Comparison of ENCODE assay signal across 7 cellular contexts in genomic region chr11:128497057-128497957, GRCh38.
DNase-seq lines count a peak whose midpoint lies in the region; ATAC-seq, FAIRE-seq and TF ChIP-seq lines count a peak whose summit lies in the region.

No MANE protein-coding gene starts in this region.

- TF ChIP-seq POLR2A in GM12892 (IDR thresholded peaks at IDR 0.05; ENCODE audit: low read depth, low read length) = peak; percentile 46; the same call in 1 of the 2 replicates

- H3K9me3 ChIP-seq in KOPT-K1 (ENCODE audit: insufficient read depth, low read length, poor library complexity, severe bottlenecking) = no peaks in the 10 kb centered on the region

- H3K27ac ChIP-seq in KOPT-K1 (ENCODE audit: low read depth, low read length, poor library complexity, severe bottlenecking) (peak overlapping the region; percentile 49), temporal lobe (ENCODE audit: low read depth, low read length) (peak overlapping the region; percentile 24)

- peaks cover 98% of the 10 kb centered on the region for H3K4me1 Mint-ChIP-seq in activated naive CD8-positive, alpha-beta T cell treated with anti-CD3 and anti-CD28 coated beads, Interleukin-2, amount 50 U/mL, for 24 hours

- H3K36me3 ChIP-seq in KOPT-K1 (ENCODE audit: insufficient read depth, low read length) = peaks cover 58% of the 10 kb centered on the region

- H3K9me3 Mint-ChIP-seq in activated naive CD8-positive, alpha-beta T cell treated with anti-CD3 and anti-CD28 coated beads, Interleukin-2, amount 50 U/mL, for 24 hours = no peaks in the 10 kb centered on the region

- DNase-seq in GM12892 (ENCODE audit: insufficient read length) (no peak), iPS-NIHi7 (ENCODE audit: extremely low spot score) (peak; percentile 52), putamen (ENCODE audit: low spot score) (no peak)
- DNase-seq in activated naive CD8-positive, alpha-beta T cell treated with anti-CD3 and anti-CD28 coated beads, Interleukin-2, amount 50 U/mL, for 24 hours = no peak

- H3K27me3 Mint-ChIP-seq in activated naive CD8-positive, alpha-beta T cell treated with anti-CD3 and anti-CD28 coated beads, Interleukin-2, amount 50 U/mL, for 24 hours = no peaks in the 10 kb centered on the region

- peak overlapping the region; percentile 100 for H3K27ac Mint-ChIP-seq in activated naive CD8-positive, alpha-beta T cell treated with anti-CD3 and anti-CD28 coated beads, Interleukin-2, amount 50 U/mL, for 24 hours

- peak overlapping the region; percentile 85 for H3K4me3 Mint-ChIP-seq in activated naive CD8-positive, alpha-beta T cell treated with anti-CD3 and anti-CD28 coated beads, Interleukin-2, amount 50 U/mL, for 24 hours

- peak; percentile 98 for FAIRE-seq in GM12892 (lab: Jason Lieb, UNC)

- peak; percentile 74 for ATAC-seq in GM21723 (IDR thresholded peaks at IDR 0.05; ENCODE audit: unreplicated experiment)
- ATAC-seq in activated naive CD8-positive, alpha-beta T cell treated with anti-CD3 and anti-CD28 coated beads, Interleukin-2, amount 50 U/mL, for 24 hours = peak; percentile 4

- H3K36me3 Mint-ChIP-seq in activated naive CD8-positive, alpha-beta T cell treated with anti-CD3 and anti-CD28 coated beads, Interleukin-2, amount 50 U/mL, for 24 hours (ENCODE audit: low read depth) = peaks cover 62% of the 10 kb centered on the region
